In the genomic region with DNA sequence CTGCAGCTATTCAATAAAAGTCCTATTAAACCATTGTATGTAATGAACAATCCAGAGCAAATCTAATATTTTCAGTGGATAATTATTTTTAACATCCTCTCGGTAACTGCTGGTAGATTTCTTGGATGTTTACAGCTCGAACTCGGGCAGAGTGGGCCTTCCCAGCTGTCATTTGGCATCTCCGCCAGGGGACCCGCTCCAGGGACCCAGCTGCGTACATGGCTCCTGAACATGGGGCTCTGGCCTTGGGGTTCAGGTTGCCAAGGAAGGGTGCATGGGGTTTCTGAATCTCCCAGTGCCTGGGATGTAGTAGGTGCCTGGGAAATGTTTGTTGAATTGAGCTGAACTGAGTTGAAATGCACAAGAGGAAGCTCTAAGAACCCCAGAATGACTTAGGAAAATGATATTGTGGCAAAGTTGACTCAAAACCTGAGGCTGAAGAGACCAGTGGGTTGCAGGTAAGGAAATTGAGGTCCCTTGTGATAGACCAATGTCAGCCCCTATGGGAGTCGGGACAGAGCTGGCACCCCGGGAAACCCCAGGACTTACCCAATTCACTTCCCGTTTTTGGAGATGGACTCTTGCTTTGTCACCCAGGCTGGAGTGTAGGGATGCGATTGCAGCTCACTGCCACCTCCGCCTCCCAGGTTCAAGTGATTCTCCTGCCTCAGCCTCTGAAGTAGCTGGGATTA, we compare ENCODE assay signal across 1 cellular context.
TF ChIP-seq lines count a peak whose summit lies in the region.

No MANE protein-coding gene starts in this region.

TF ChIP-seq in K562, 482 proteins besides CTCF, POLR2A, EP300 and RAD21:
- TF ChIP-seq, protein P1, sequence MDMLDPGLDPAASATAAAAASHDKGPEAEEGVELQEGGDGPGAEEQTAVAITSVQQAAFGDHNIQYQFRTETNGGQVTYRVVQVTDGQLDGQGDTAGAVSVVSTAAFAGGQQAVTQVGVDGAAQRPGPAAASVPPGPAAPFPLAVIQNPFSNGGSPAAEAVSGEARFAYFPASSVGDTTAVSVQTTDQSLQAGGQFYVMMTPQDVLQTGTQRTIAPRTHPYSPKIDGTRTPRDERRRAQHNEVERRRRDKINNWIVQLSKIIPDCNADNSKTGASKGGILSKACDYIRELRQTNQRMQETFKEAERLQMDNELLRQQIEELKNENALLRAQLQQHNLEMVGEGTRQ (CRISPR knock-in tag; IDR thresholded peaks at IDR 0.05): no peak
- TF ChIP-seq CXXC5 (CRISPR knock-in tag; IDR thresholded peaks at IDR 0.05) (no peak), DPF2 (IDR thresholded peaks at IDR 0.05) (no peak), SPI1 (IDR thresholded peaks at IDR 0.05; ENCODE audit: borderline replicate concordance, low read depth, low read length) (peak; percentile 80), CC2D1A (IDR thresholded peaks at IDR 0.05) (no peak), ZNF408 (CRISPR knock-in tag; IDR thresholded peaks at IDR 0.05; ENCODE audit: low read depth) (no peak)
